In the genomic region with DNA sequence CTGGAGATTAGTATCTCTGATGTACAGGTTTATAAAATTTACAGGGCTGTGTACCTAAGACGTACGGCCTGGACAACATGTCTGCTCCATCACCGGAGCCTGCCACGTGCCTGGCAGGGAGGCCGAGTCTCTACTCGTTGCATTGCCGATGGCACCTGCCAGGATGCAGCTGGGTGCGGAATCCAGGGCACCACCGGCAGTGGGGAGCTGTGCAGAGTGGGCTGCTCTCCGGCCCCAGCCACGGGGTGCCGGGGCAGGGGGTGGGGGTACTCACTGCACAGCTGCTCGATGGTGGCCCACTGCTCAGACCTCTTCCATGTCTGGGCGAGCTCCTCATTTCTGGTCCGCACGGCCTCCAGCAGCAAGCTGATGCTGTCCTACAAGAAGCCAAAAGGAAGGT, we compare ENCODE assay signal across 1 cellular context.
TF ChIP-seq lines count a peak whose summit lies in the region.

No MANE protein-coding gene starts in this region.

TF ChIP-seq in endothelial cell of umbilical vein, 7 proteins besides CTCF, POLR2A, EP300 and RAD21:
- TF ChIP-seq, protein P1, sequence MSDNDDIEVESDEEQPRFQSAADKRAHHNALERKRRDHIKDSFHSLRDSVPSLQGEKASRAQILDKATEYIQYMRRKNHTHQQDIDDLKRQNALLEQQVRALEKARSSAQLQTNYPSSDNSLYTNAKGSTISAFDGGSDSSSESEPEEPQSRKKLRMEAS (IDR thresholded peaks at IDR 0.05; ENCODE audit: insufficient read depth, insufficient read length) = no peak
- no peak for TF ChIP-seq MYC (IDR thresholded peaks at IDR 0.05; ENCODE audit: low read depth, low read length)
- TF ChIP-seq GATA2 (IDR thresholded peaks at IDR 0.05; ENCODE audit: insufficient read depth, insufficient read length, low read depth, low read length) = no peak
- no peak for TF ChIP-seq EZH2 (IDR thresholded peaks at IDR 0.05; ENCODE audit: borderline replicate concordance, low read depth, low read length, severe bottlenecking)
- no peak for TF ChIP-seq POLR2AphosphoS5 (IDR thresholded peaks at IDR 0.05; ENCODE audit: insufficient read depth, low read depth, low read length)
- no peak for TF ChIP-seq JUN (IDR thresholded peaks at IDR 0.05; ENCODE audit: borderline replicate concordance, insufficient read depth, insufficient read length, low read depth)
- no peak for TF ChIP-seq FOS (IDR thresholded peaks at IDR 0.05; ENCODE audit: borderline replicate concordance, insufficient read depth, low read length)
TF ChIP-seq in endothelial cell of umbilical vein: peak in this region for 0.
